Comparison of ENCODE assay signal across 10 cellular contexts in the genomic region with DNA sequence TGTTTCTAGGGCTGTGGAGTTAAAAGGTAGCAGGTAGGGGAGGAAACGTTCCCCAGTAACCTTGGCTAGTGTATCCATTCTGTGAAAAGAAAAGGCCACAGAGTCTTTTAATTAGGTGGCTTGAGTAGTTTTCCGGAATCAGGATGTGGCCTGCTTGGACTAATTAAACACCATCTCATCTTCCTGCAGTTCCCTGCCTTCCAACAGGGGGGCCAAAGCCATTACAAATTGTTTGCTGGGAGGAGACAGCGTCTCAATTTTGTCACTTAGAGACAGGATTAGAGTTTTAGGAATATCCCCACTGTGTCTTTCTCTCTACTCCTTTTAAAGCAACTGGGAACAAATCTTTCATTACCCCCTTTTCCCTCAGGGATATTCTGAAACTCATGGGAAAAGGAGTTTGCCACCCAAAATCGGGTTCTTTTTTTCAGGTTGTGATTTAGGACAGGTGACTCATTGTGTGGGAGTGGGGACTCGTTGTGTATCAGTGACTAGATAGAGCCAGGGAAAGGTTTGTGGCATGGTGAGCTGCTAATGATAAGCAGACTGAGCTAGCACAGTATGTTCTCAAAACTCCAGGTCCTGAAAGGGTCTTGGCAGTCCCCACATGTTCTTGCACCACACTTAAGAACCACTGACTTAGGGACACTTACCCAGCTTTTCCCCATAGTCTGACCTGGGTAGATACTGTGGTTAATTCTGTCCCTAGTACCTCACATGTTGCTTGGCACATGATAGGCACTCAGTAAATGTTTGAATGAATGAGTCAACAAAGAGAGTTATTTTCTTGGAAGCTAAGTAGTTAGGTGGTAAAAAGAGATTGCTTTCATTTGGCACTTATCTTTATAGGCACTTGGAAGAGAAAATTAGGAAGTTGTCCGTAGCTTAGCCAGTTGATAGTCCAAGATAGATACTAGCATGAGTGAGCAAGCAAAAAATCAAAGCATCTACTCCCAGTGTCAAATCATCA. TPM values are rescaled to one million over a fixed set of nuclear protein-coding genes. Genes with fewer than 3 reads are reported as not detected.
DNase-seq lines count a peak whose midpoint lies in the region; ATAC-seq and TF ChIP-seq lines count a peak whose summit lies in the region.
"Had no signal": no experiment of that assay in that cellular context is flagged by ENCODE, and none has a peak within 500 bp of the region (broad histone marks: within the 10 kb centered on the region; RNA-seq: fewer than 3 reads in every experiment).

No MANE protein-coding gene starts in this region.

- no peaks in the 10 kb centered on the region for H3K27me3 ChIP-seq in neuronal stem cell (ENCODE audit: control insufficient read depth in 3 of 3, insufficient read depth in 3 of 3, low read depth in 1 of 3, low read length in 3 of 3)

- no peak overlapping the region for H3K14ac ChIP-seq in neuronal stem cell (ENCODE audit: low read length)

- peaks cover 26 to 99% of the 10 kb centered on the region in 2 donors for H3K36me3 ChIP-seq in neuronal stem cell (replicated peaks in 1 of 2; ENCODE audit: control insufficient read depth in 2 of 2, insufficient read depth in 2 of 2, low read length in 2 of 2)

- no peaks in the 10 kb centered on the region for H3K79me1 ChIP-seq in neuronal stem cell (ENCODE audit: low read depth, low read length)

- no peak overlapping the region for H3K4ac ChIP-seq in neuronal stem cell (ENCODE audit: low read length)

- no peak overlapping the region for H2AFZ ChIP-seq in neuronal stem cell (ENCODE audit: low read length)

- no peak overlapping the region for H3K23ac ChIP-seq in neuronal stem cell (ENCODE audit: low read depth, low read length, poor library complexity)

- peaks cover 0 to 15% of the 10 kb centered on the region in 2 donors for H3K4me1 ChIP-seq in neuronal stem cell (ENCODE audit: control insufficient read depth in 2 of 2, insufficient read depth in 1 of 2, low read depth in 1 of 2, low read length in 2 of 2)

- no peak overlapping the region for H2BK15ac ChIP-seq in neuronal stem cell (ENCODE audit: low read length)

- no peak overlapping the region for H4K91ac ChIP-seq in neuronal stem cell (ENCODE audit: low read depth, low read length, poor library complexity)

- peak; percentile 23 for TF ChIP-seq CTCF in fibroblast of the aortic adventitia (IDR thresholded peaks at IDR 0.05; ENCODE audit: insufficient read depth, low read length)

- H3K9me3 ChIP-seq in neuronal stem cell (replicated peaks in 1 of 2; ENCODE audit: control insufficient read depth in 2 of 2, insufficient read depth in 1 of 2, low read depth in 1 of 2, low read length in 2 of 2) = no peaks in the 10 kb centered on the region

- H2BK5ac ChIP-seq in neuronal stem cell (ENCODE audit: low read length) = no peak overlapping the region

- H3K18ac ChIP-seq in neuronal stem cell (ENCODE audit: low read length) = no peak overlapping the region

- peak overlapping the region; percentile 18 for H3K27ac ChIP-seq in neuronal stem cell (replicated peaks; ENCODE audit: low read length)
- H3K27ac ChIP-seq: RWPE1 had no signal

- H2BK120ac ChIP-seq in neuronal stem cell (ENCODE audit: low read depth, low read length) = no peak overlapping the region

- no peak overlapping the region for H3K4me3 ChIP-seq in fibroblast of the aortic adventitia (ENCODE audit: low read depth, low read length)
- no peak overlapping the region for H3K4me3 ChIP-seq in neuronal stem cell (ENCODE audit: low read length in 2 of 2)
- H3K4me3 ChIP-seq: smooth muscle cell had no signal

- no peak overlapping the region for H3K9ac ChIP-seq in neuronal stem cell (ENCODE audit: low read depth, low read length, poor library complexity)

- ATAC-seq in GM19463 (IDR thresholded peaks at IDR 0.05; ENCODE audit: unreplicated experiment) = no peak

- WGBS in neuronal stem cell (ENCODE audit: extremely low coverage in 2 of 2, insufficient read length in 2 of 2, insufficient replicate concordance in 1 of 2), 2 donors = no CpG with 5 or more reads among the region's 6 CpGs

- DNase-seq in NCI-H2196 (lab: John Stamatoyannopoulos, UW; ENCODE audit: unreplicated experiment) (peak; percentile 12), NCI-H2196 treated with DMSO at 0.1 percent for 48 hours (lab: John Stamatoyannopoulos, UW; ENCODE audit: unreplicated experiment) (no peak), fibroblast of the aortic adventitia (ENCODE audit: low read depth) (peak; percentile 41), neuronal stem cell (ENCODE audit: low spot score) (peak; percentile 38), DMS53 (lab: John Stamatoyannopoulos, UW) (no peak)
- no peak for DNase-seq in stimulated activated CD4-positive, alpha-beta T cell treated with anti-CD3 and anti-CD28 coated beads, Interleukin-12 subunit alpha, Interleukin-12 subunit beta, amount 100 ng/mL, for 4 hours
- no peak for DNase-seq in activated effector memory CD4-positive, alpha-beta T cell treated with anti-CD3 and anti-CD28 coated beads, Interleukin-2, amount 50 U/mL, for 16 hours

- H3K4me2 ChIP-seq in neuronal stem cell (ENCODE audit: insufficient read depth, low read length, poor library complexity, severe bottlenecking) = no peak overlapping the region
- H3K4me2 ChIP-seq: smooth muscle cell had no signal

- H2AK5ac ChIP-seq in neuronal stem cell (ENCODE audit: low read depth, low read length) = no peak overlapping the region

- no peak overlapping the region for H2BK12ac ChIP-seq in neuronal stem cell (ENCODE audit: low read length)

- no peak overlapping the region for H4K8ac ChIP-seq in neuronal stem cell (ENCODE audit: low read depth, low read length)

RNA-seq across cellular contexts. Expression of a gene that starts 22.5 kb away (rescaled TPM):
- total RNA-seq in fibroblast of the aortic adventitia (ENCODE audit: low replicate concordance) = 49.0 and 55.8 TPM in 2 replicates
- polyA plus RNA-seq in neuronal stem cell (2013, experiment 1 of 2) = 24.8 TPM
- 24.2 TPM for polyA plus RNA-seq in neuronal stem cell (2013, experiment 2 of 2)

RNA-seq across cellular contexts. Expression of a gene that starts 24.9 kb away (rescaled TPM):
- 11.5 and 113 TPM in 2 replicates for total RNA-seq in fibroblast of the aortic adventitia (ENCODE audit: low replicate concordance)
- 7.5 TPM for polyA plus RNA-seq in neuronal stem cell (2013, experiment 1 of 2)
- polyA plus RNA-seq in neuronal stem cell (2013, experiment 2 of 2) = 7.2 TPM

Comparison
In these comparisons a context has a peak if more than half of its experiments do, and no peak if none do; other contexts are left out.
1. DNase-seq: peak in NCI-H2196 (single experiment), fibroblast of the aortic adventitia (single experiment) and neuronal stem cell (single experiment); none in NCI-H2196 treated with DMSO at 0.1 percent for 48 hours (single experiment), DMS53 (single experiment), stimulated activated CD4-positive, alpha-beta T cell treated with anti-CD3 and anti-CD28 coated beads, Interleukin-12 subunit alpha, Interleukin-12 subunit beta, amount 100 ng/mL, for 4 hours (single experiment) and activated effector memory CD4-positive, alpha-beta T cell treated with anti-CD3 and anti-CD28 coated beads, Interleukin-2, amount 50 U/mL, for 16 hours (single experiment).